ENCODE assay signal across 10 cellular contexts in the genomic region with DNA sequence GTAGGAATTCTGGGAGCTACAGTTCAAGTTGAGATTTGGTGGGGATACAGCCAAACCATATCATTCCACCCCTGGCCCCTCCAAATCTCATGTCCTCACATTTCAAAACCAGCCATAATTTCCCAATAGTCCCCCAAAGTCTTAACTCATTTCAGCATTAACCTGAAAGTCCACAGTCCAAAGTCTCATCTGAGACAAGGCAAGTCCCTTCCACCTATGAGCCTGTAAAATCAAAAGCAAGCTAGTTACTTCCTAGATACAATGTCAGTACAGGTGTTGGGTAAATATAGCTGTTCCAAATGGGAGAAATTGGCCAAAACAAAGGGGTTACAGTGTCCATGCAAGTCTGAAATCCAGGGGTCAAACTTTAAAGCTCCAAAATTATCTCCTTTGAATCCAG. TPM values are rescaled to one million over a fixed set of nuclear protein-coding genes. Genes with fewer than 3 reads are reported as not detected.
"Had no signal": no experiment of that assay in that cellular context is flagged by ENCODE, and none has a peak within 500 bp of the region (broad histone marks: within the 10 kb centered on the region; RNA-seq: fewer than 3 reads in every experiment).

No MANE protein-coding gene starts in this region.

RNA-seq across cellular contexts. Expression of a gene that starts 30.9 kb away (rescaled TPM):
- total RNA-seq: activated naive CD4-positive, alpha-beta T cell treated with anti-CD3 and anti-CD28 coated beads for 36 hours; activated naive CD8-positive, alpha-beta T cell treated with anti-CD3 and anti-CD28 coated beads for 36 hours; activated naive CD8-positive, alpha-beta T cell treated with anti-CD3 and anti-CD28 coated beads, Interleukin-2, amount 10 ng/mL, durations not matched to agents 7 days and 5 days; activated T-helper 1 cell treated with anti-CD3 and anti-CD28 coated beads, Interleukin-12 subunit alpha, Interleukin-12 subunit beta, Interleukin-2, Interleukin-4 antibody, amounts not matched to agents 30 ng/mL and 10 ng/mL and 1 ng/mL, durations not matched to agents 14 hours and 24 hours and 36 hours; adrenal gland; ascending aorta; astrocyte; bronchial epithelial cell; cardiac muscle cell; cardiac septum had no signal
- polyA plus RNA-seq: cardiac muscle cell had no signal
